ENCODE assay signal across 26 cellular contexts in genomic region chr6:18720075-18720474, GRCh38.
"Had no signal": no experiment of that assay in that cellular context is flagged by ENCODE, and none has a peak within 500 bp of the region (broad histone marks: within the 10 kb centered on the region; RNA-seq: fewer than 3 reads in every experiment).

No MANE protein-coding gene starts in this region.

- H3K9me3 Mint-ChIP-seq: activated B cell treated with CpG ODN at 0.5 μM for 24 hours; activated T-helper 2 cell treated with anti-CD3 and anti-CD28 coated beads, Interferon-gamma antibody, Interleukin-2, Interleukin-4, amounts not matched to agents 10 μg/mL and 5 μg/mL and 100 μg/mL, durations not matched to agents 14 hours and 24 hours and 36 hours had no signal

- H3K36me3 Mint-ChIP-seq: activated CD8-positive, alpha-beta memory T cell treated with anti-CD3 and anti-CD28 coated beads, Interleukin-2, amount 10 ng/mL, durations not matched to agents 7 days and 5 days; activated naive CD4-positive, alpha-beta T cell treated with anti-CD3 and anti-CD28 coated beads, Interleukin-2, amount 50 U/mL, for 24 hours had no signal

- H3K9me3 ChIP-seq: esophagus muscularis mucosa, ovary, right lobe of liver, testis, transverse colon had no signal

- H3K27me3 ChIP-seq: esophagus muscularis mucosa, ovary, right lobe of liver, testis, transverse colon had no signal

- H3K4me3 ChIP-seq: esophagus muscularis mucosa, ovary, right lobe of liver, testis, transverse colon had no signal

- DNase-seq: activated B cell treated with CpG ODN at 0.5 μM for 24 hours; activated CD4-positive, alpha-beta T cell treated with anti-CD3 and anti-CD28 coated beads for 36 hours; activated CD8-positive, alpha-beta memory T cell treated with anti-CD3 and anti-CD28 coated beads, Interleukin-2, amount 10 ng/mL, durations not matched to agents 7 days and 5 days; activated CD8-positive, alpha-beta T cell treated with anti-CD3 and anti-CD28 coated beads, Interleukin-2, amount 10 ng/mL, durations not matched to agents 7 days and 5 days; activated naive CD8-positive, alpha-beta T cell treated with anti-CD3 and anti-CD28 coated beads, Interleukin-2, amount 50 U/mL, for 24 hours; activated T-cell treated with anti-CD3 and anti-CD28 coated beads, Interleukin-2, amount 50 U/mL, for 48 hours; amygdala; dermis blood vessel endothelial cell; effector CD4-positive, alpha-beta T cell; glutamatergic neuron; left ventricle myocardium superior; midbrain; naive thymus-derived CD4-positive, alpha-beta T cell; ovary; right lobe of liver; stimulated activated CD4-positive, alpha-beta T cell treated with anti-CD3 and anti-CD28 coated beads, Interleukin-12 subunit alpha, Interleukin-12 subunit beta, amount 100 ng/mL, for 4 hours; stimulated activated CD4-positive, alpha-beta T cell treated with anti-CD3 and anti-CD28 coated beads, Interleukin-4, amount 100 ng/mL, for 1 hour; stimulated activated naive CD8-positive, alpha-beta T cell treated with anti-CD3 and anti-CD28 coated beads, Interleukin-15, Interleukin-2, amounts not matched to agents 100 U/mL and 50 U/mL, for 24 hours; testis; transverse colon had no signal

- H3K27me3 Mint-ChIP-seq: activated B cell treated with CpG ODN at 0.5 μM for 24 hours; activated CD4-positive, alpha-beta T cell treated with anti-CD3 and anti-CD28 coated beads for 36 hours; activated CD8-positive, alpha-beta memory T cell treated with anti-CD3 and anti-CD28 coated beads, Interleukin-2, amount 10 ng/mL, durations not matched to agents 7 days and 5 days; activated naive CD4-positive, alpha-beta T cell treated with anti-CD3 and anti-CD28 coated beads, Interleukin-2, amount 50 U/mL, for 24 hours; activated naive CD8-positive, alpha-beta T cell treated with anti-CD3 and anti-CD28 coated beads, Interleukin-2, amount 50 U/mL, for 24 hours; central memory CD8-positive, alpha-beta T cell; progenitor cell of endocrine pancreas had no signal

- ATAC-seq: activated CD4-positive, alpha-beta T cell treated with anti-CD3 and anti-CD28 coated beads for 36 hours; activated CD8-positive, alpha-beta memory T cell treated with anti-CD3 and anti-CD28 coated beads, Interleukin-2, amount 10 ng/mL, durations not matched to agents 7 days and 5 days; activated CD8-positive, alpha-beta T cell treated with anti-CD3 and anti-CD28 coated beads, Interleukin-2, amount 10 ng/mL, durations not matched to agents 7 days and 5 days; activated naive CD8-positive, alpha-beta T cell treated with anti-CD3 and anti-CD28 coated beads, Interleukin-2, amount 50 U/mL, for 24 hours; left ventricle myocardium superior; naive thymus-derived CD4-positive, alpha-beta T cell; right lobe of liver; stimulated activated naive CD8-positive, alpha-beta T cell treated with anti-CD3 and anti-CD28 coated beads, Interleukin-15, Interleukin-2, amounts not matched to agents 100 U/mL and 50 U/mL, for 24 hours had no signal

- H3K4me3 Mint-ChIP-seq: activated B cell treated with CpG ODN at 0.5 μM for 24 hours; activated CD4-positive, alpha-beta T cell treated with anti-CD3 and anti-CD28 coated beads for 36 hours; activated CD8-positive, alpha-beta memory T cell treated with anti-CD3 and anti-CD28 coated beads, Interleukin-2, amount 10 ng/mL, durations not matched to agents 7 days and 5 days; activated CD8-positive, alpha-beta T cell treated with anti-CD3 and anti-CD28 coated beads, Interleukin-2, amount 10 ng/mL, durations not matched to agents 7 days and 5 days; activated naive CD4-positive, alpha-beta T cell treated with anti-CD3 and anti-CD28 coated beads, Interleukin-2, amount 50 U/mL, for 24 hours; activated naive CD8-positive, alpha-beta T cell treated with anti-CD3 and anti-CD28 coated beads, Interleukin-2, amount 50 U/mL, for 24 hours; central memory CD8-positive, alpha-beta T cell; naive thymus-derived CD4-positive, alpha-beta T cell; T-helper 2 cell treated with Interferon-gamma antibody and Interleukin-4, amounts not matched to agents 5 μg/mL and 100 μg/mL, for 36 hours had no signal

- H3K4me1 ChIP-seq: esophagus muscularis mucosa, right lobe of liver, testis, transverse colon had no signal

- H3K4me1 Mint-ChIP-seq: activated B cell treated with CpG ODN at 0.5 μM for 24 hours; activated CD4-positive, alpha-beta T cell treated with anti-CD3 and anti-CD28 coated beads for 36 hours; activated CD8-positive, alpha-beta memory T cell treated with anti-CD3 and anti-CD28 coated beads, Interleukin-2, amount 10 ng/mL, durations not matched to agents 7 days and 5 days; activated naive CD4-positive, alpha-beta T cell treated with anti-CD3 and anti-CD28 coated beads, Interleukin-2, amount 50 U/mL, for 24 hours; activated naive CD8-positive, alpha-beta T cell treated with anti-CD3 and anti-CD28 coated beads, Interleukin-2, amount 50 U/mL, for 24 hours; central memory CD8-positive, alpha-beta T cell; naive thymus-derived CD4-positive, alpha-beta T cell had no signal

- H3K27ac ChIP-seq: esophagus muscularis mucosa, ovary, right lobe of liver, testis, transverse colon had no signal

- H3K27ac Mint-ChIP-seq: activated B cell treated with CpG ODN at 0.5 μM for 24 hours; activated CD4-positive, alpha-beta T cell treated with anti-CD3 and anti-CD28 coated beads for 36 hours; activated CD8-positive, alpha-beta memory T cell treated with anti-CD3 and anti-CD28 coated beads, Interleukin-2, amount 10 ng/mL, durations not matched to agents 7 days and 5 days; activated CD8-positive, alpha-beta T cell treated with anti-CD3 and anti-CD28 coated beads, Interleukin-2, amount 10 ng/mL, durations not matched to agents 7 days and 5 days; activated naive CD4-positive, alpha-beta T cell treated with anti-CD3 and anti-CD28 coated beads, Interleukin-2, amount 50 U/mL, for 24 hours; activated naive CD8-positive, alpha-beta T cell treated with anti-CD3 and anti-CD28 coated beads, Interleukin-2, amount 50 U/mL, for 24 hours; activated T-helper 2 cell treated with anti-CD3 and anti-CD28 coated beads, Interferon-gamma antibody, Interleukin-2, Interleukin-4, amounts not matched to agents 10 μg/mL and 5 μg/mL and 100 μg/mL, durations not matched to agents 14 hours and 24 hours and 36 hours; naive thymus-derived CD4-positive, alpha-beta T cell; progenitor cell of endocrine pancreas; T-helper 2 cell treated with Interferon-gamma antibody and Interleukin-4, amounts not matched to agents 5 μg/mL and 100 μg/mL, for 36 hours had no signal

- H3K36me3 ChIP-seq: esophagus muscularis mucosa, ovary, right lobe of liver, transverse colon had no signal
